ENCODE assay signal across 1 cellular context in the genomic region with DNA sequence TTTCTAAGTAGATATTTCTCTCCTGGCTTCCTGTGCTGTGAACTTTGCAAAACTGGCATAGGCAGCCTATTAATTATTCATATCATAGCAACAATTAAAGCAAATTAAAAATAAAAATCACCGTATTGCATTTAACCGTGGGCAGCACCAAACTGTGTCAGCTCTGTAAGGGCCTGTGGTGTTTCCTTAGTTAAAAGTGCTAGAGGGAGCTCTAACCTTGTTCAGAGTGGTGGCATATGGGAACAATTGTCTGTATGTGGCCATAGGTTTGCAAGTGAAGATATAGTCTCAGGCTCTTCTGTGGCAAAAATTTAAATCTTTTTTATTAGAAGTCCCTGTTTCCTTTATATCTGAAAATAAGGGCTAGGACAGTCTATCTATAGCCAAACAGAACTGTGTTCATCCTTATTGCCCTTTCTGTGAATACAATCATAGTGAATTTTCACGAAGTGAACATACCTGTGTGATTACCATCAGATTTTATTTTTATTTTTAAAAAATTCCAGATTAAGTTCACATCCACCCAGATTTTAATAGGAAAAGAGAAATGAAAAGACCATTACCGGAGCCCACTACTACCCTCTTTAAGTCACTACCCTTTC.
A peak's percentile ranks its signal among the peaks of the same experiment; 100 is the strongest.
TF ChIP-seq lines count a peak whose summit lies in the region.

No MANE protein-coding gene starts in this region.

TF ChIP-seq in HepG2, 621 proteins besides CTCF, POLR2A, EP300 and RAD21 (continued from another document):
- TF ChIP-seq, protein P1, sequence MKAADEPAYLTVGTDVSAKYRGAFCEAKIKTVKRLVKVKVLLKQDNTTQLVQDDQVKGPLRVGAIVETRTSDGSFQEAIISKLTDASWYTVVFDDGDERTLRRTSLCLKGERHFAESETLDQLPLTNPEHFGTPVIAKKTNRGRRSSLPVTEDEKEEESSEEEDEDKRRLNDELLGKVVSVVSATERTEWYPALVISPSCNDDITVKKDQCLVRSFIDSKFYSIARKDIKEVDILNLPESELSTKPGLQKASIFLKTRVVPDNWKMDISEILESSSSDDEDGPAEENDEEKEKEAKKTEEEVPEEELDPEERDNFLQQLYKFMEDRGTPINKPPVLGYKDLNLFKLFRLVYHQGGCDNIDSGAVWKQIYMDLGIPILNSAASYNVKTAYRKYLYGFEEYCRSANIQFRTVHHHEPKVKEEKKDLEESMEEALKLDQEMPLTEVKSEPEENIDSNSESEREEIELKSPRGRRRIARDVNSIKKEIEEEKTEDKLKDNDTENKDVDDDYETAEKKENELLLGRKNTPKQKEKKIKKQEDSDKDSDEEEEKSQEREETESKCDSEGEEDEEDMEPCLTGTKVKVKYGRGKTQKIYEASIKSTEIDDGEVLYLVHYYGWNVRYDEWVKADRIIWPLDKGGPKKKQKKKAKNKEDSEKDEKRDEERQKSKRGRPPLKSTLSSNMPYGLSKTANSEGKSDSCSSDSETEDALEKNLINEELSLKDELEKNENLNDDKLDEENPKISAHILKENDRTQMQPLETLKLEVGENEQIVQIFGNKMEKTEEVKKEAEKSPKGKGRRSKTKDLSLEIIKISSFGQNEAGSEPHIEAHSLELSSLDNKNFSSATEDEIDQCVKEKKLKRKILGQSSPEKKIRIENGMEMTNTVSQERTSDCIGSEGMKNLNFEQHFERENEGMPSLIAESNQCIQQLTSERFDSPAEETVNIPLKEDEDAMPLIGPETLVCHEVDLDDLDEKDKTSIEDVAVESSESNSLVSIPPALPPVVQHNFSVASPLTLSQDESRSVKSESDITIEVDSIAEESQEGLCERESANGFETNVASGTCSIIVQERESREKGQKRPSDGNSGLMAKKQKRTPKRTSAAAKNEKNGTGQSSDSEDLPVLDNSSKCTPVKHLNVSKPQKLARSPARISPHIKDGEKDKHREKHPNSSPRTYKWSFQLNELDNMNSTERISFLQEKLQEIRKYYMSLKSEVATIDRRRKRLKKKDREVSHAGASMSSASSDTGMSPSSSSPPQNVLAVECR (CRISPR knock-in tag; IDR thresholded peaks at IDR 0.05; ENCODE audit: borderline replicate concordance), result no peak
- TF ChIP-seq GATAD2A (CRISPR knock-in tag; IDR thresholded peaks at IDR 0.05), result 0 out of 2 replicates have a peak, but pooled peaks have one; percentile 28
- no peak for TF ChIP-seq KLF11 (CRISPR knock-in tag; IDR thresholded peaks at IDR 0.05)
- no peak for TF ChIP-seq PAX8 (CRISPR knock-in tag; IDR thresholded peaks at IDR 0.05; ENCODE audit: borderline replicate concordance)
- peak; percentile 93 for TF ChIP-seq ZNF317 (CRISPR knock-in tag; IDR thresholded peaks at IDR 0.05)
- TF ChIP-seq MEIS2 (CRISPR knock-in tag; IDR thresholded peaks at IDR 0.05), result no peak
- no peak for TF ChIP-seq RXRB (CRISPR knock-in tag; IDR thresholded peaks at IDR 0.05; ENCODE audit: borderline replicate concordance)
- TF ChIP-seq MTERF4 (CRISPR knock-in tag; IDR thresholded peaks at IDR 0.05), result no peak
- TF ChIP-seq GZF1 (CRISPR knock-in tag; IDR thresholded peaks at IDR 0.05), result peak; percentile 76; the same call in 1 of the 2 replicates
- TF ChIP-seq STAG1 (CRISPR knock-in tag; IDR thresholded peaks at IDR 0.05), result peak; percentile 58
